In genomic region chr5:75058986-75059508, GRCh38 we compare ENCODE assay signal across 20 cellular contexts. TPM values are rescaled to one million over a fixed set of nuclear protein-coding genes. Genes with fewer than 3 reads are reported as not detected.
DNase-seq lines count a peak whose midpoint lies in the region; ATAC-seq and TF ChIP-seq lines count a peak whose summit lies in the region.
"Had no signal": no experiment of that assay in that cellular context is flagged by ENCODE, and none has a peak within 500 bp of the region (broad histone marks: within the 10 kb centered on the region; RNA-seq: fewer than 3 reads in every experiment).

No MANE protein-coding gene starts in this region.

- DNase-seq in activated CD4-positive, alpha-beta T cell treated with anti-CD3 and anti-CD28 coated beads for 36 hours = no peak
- DNase-seq in activated CD4-positive, alpha-beta T cell treated with anti-CD3 and anti-CD28 coated beads for 48 hours = no peak
- DNase-seq in HFFc6 (no peak), putamen (ENCODE audit: low spot score) (peak; percentile 68), lower lobe of right lung (no peak), left lobe of liver (ENCODE audit: low spot score) (no peak)
- no peak for DNase-seq in activated naive CD8-positive, alpha-beta T cell treated with anti-CD3 and anti-CD28 coated beads for 36 hours
- DNase-seq: effector memory CD8-positive, alpha-beta T cell; esophagus squamous epithelium; GF-D8; H7; Kasumi-1; left colon; NCI-H1092; NCI-H2081 treated with DMSO at 0.1 percent for 48 hours; uterus had no signal

- intact Hi-C loops in activated CD4-positive, alpha-beta T cell treated with anti-CD3 and anti-CD28 coated beads for 36 hours (cut with DNase I, micrococcal nuclease) = no loop called here
- intact Hi-C loops in lower lobe of right lung (cut with DNase I) = no loop called here

- H3K27me3 ChIP-seq in lower lobe of right lung (ENCODE audit: low read depth) = no peaks in the 10 kb centered on the region
- H3K27me3 ChIP-seq: ascending aorta, esophagus squamous epithelium, uterus had no signal

- peak overlapping the region; percentile 90 for H3K27ac Mint-ChIP-seq in activated CD4-positive, alpha-beta T cell treated with anti-CD3 and anti-CD28 coated beads for 36 hours
- H3K27ac Mint-ChIP-seq in HFFc6 = peak overlapping the region; percentile 0; the same call in 1 of the 2 replicates
- peak overlapping the region; percentile 83 for H3K27ac Mint-ChIP-seq in activated naive CD8-positive, alpha-beta T cell treated with anti-CD3 and anti-CD28 coated beads for 36 hours
- H3K27ac Mint-ChIP-seq: mesothelial cell of epicardium had no signal

- H3K4me3 ChIP-seq in lower lobe of right lung = no peak overlapping the region
- H3K4me3 ChIP-seq: ascending aorta, esophagus squamous epithelium, uterus had no signal

- H3K4me1 Mint-ChIP-seq in activated CD4-positive, alpha-beta T cell treated with anti-CD3 and anti-CD28 coated beads for 36 hours = peaks cover 85% of the 10 kb centered on the region
- H3K4me1 Mint-ChIP-seq in HFFc6 (ENCODE audit: low read depth) = peaks cover 44% of the 10 kb centered on the region
- H3K4me1 Mint-ChIP-seq in activated naive CD8-positive, alpha-beta T cell treated with anti-CD3 and anti-CD28 coated beads for 36 hours = peaks cover 86% of the 10 kb centered on the region

- CTCF ChIA-PET in activated CD4-positive, alpha-beta T cell treated with anti-CD3 and anti-CD28 coated beads for 36 hours (lab: Charles Lee) = interaction anchor here (2.4 to 3.6 kb wide), 2 partner anchors 10 to 12 kb away, joined by 8 to 36 read pairs; no protein-coding TSS in a partner anchor

- H3K27me3 Mint-ChIP-seq in activated CD4-positive, alpha-beta T cell treated with anti-CD3 and anti-CD28 coated beads for 36 hours = peaks cover 3% of the 10 kb centered on the region
- no peaks in the 10 kb centered on the region; the same call in none of the 2 replicates for H3K27me3 Mint-ChIP-seq in HFFc6 (ENCODE audit: insufficient read depth)
- H3K27me3 Mint-ChIP-seq in activated naive CD8-positive, alpha-beta T cell treated with anti-CD3 and anti-CD28 coated beads for 36 hours = no peaks in the 10 kb centered on the region

- H3K36me3 Mint-ChIP-seq in activated CD4-positive, alpha-beta T cell treated with anti-CD3 and anti-CD28 coated beads for 36 hours (ENCODE audit: low read depth) = peaks cover 1% of the 10 kb centered on the region
- H3K36me3 Mint-ChIP-seq in HFFc6 (ENCODE audit: low read depth) = no peaks in the 10 kb centered on the region
- peaks cover 14% of the 10 kb centered on the region for H3K36me3 Mint-ChIP-seq in activated naive CD8-positive, alpha-beta T cell treated with anti-CD3 and anti-CD28 coated beads for 36 hours
- H3K36me3 Mint-ChIP-seq: mesothelial cell of epicardium had no signal

- H3K27ac ChIP-seq in lower lobe of right lung = no peak overlapping the region
- H3K27ac ChIP-seq: ascending aorta, esophagus squamous epithelium, RWPE1, uterus had no signal

- no peaks in the 10 kb centered on the region for H3K36me3 ChIP-seq in lower lobe of right lung
- H3K36me3 ChIP-seq: ascending aorta, esophagus squamous epithelium, uterus had no signal

- peaks cover 7% of the 10 kb centered on the region for H3K4me1 ChIP-seq in lower lobe of right lung
- H3K4me1 ChIP-seq: uterus had no signal

- peak overlapping the region; percentile 2 for H3K4me3 Mint-ChIP-seq in activated CD4-positive, alpha-beta T cell treated with anti-CD3 and anti-CD28 coated beads for 36 hours
- H3K4me3 Mint-ChIP-seq in HFFc6 = no peak overlapping the region
- H3K4me3 Mint-ChIP-seq in activated naive CD8-positive, alpha-beta T cell treated with anti-CD3 and anti-CD28 coated beads for 36 hours = peak overlapping the region; percentile 23
- H3K4me3 Mint-ChIP-seq: effector memory CD8-positive, alpha-beta T cell; mesothelial cell of epicardium had no signal

- TF ChIP-seq CTCF in HFFc6 (IDR thresholded peaks at IDR 0.05) (no peak), lower lobe of right lung (IDR thresholded peaks at IDR 0.05) (no peak)

- peak; percentile 59 for ATAC-seq in activated CD4-positive, alpha-beta T cell treated with anti-CD3 and anti-CD28 coated beads for 36 hours
- ATAC-seq in HG03571 (IDR thresholded peaks at IDR 0.05; ENCODE audit: unreplicated experiment) (no peak), lower lobe of right lung (no peak), left lobe of liver (no peak)
- ATAC-seq: left colon had no signal

- H3K9me3 Mint-ChIP-seq in activated CD4-positive, alpha-beta T cell treated with anti-CD3 and anti-CD28 coated beads for 36 hours (ENCODE audit: low read depth) = peaks cover 2% of the 10 kb centered on the region
- H3K9me3 Mint-ChIP-seq in HFFc6 = no peaks in the 10 kb centered on the region
- peaks cover 7% of the 10 kb centered on the region for H3K9me3 Mint-ChIP-seq in activated naive CD8-positive, alpha-beta T cell treated with anti-CD3 and anti-CD28 coated beads for 36 hours
- H3K9me3 Mint-ChIP-seq: effector memory CD8-positive, alpha-beta T cell; mesothelial cell of epicardium had no signal

- POLR2A ChIA-PET in activated CD4-positive, alpha-beta T cell treated with anti-CD3 and anti-CD28 coated beads for 36 hours (lab: Charles Lee) = interaction anchor here (1.4 kb wide), 1 partner anchor 178 kb away, joined by 3 read pairs; the partner anchor contains the start of gene ANKRD31

- no peaks in the 10 kb centered on the region for H3K9me3 ChIP-seq in lower lobe of right lung
- H3K9me3 ChIP-seq: ascending aorta, esophagus squamous epithelium, uterus had no signal

RNA-seq across cellular contexts. Expression of gene GCNT4, which starts 6.7 kb away (rescaled TPM):
- total RNA-seq in activated CD4-positive, alpha-beta T cell treated with anti-CD3 and anti-CD28 coated beads for 36 hours = 1 to 10 TPM; 1.9 to 2.1 TPM
- 10 to 100 TPM in 1 of 6 experiments, 1 to 10 TPM in 5; 4.4 to 11.0 (median 5.4) TPM for total RNA-seq in HFFc6 (2021; fragmentation: NEBNext Ultra II Directional; extraction: Animal tissue kit (Norgen Biotek cat#: 25700))
- total RNA-seq in activated naive CD8-positive, alpha-beta T cell treated with anti-CD3 and anti-CD28 coated beads for 36 hours = 1 to 10 TPM; 1.6 to 1.7 TPM
- total RNA-seq in lower lobe of right lung (1.9 TPM), left lobe of liver (0.25 TPM)

Comparison
In these comparisons a context has a peak if more than half of its experiments do, and no peak if none do; other contexts are left out.
1. H3K27ac Mint-ChIP-seq: peak in every context shown above with its lines; median percentile 90 in activated CD4-positive, alpha-beta T cell treated with anti-CD3 and anti-CD28 coated beads for 36 hours; 83 in activated naive CD8-positive, alpha-beta T cell treated with anti-CD3 and anti-CD28 coated beads for 36 hours; 0 in HFFc6.